Comparison of ENCODE assay signal across 4 cellular contexts in genomic region chr17:79979841-79980215, GRCh38.
A peak's percentile ranks its signal among the peaks of the same experiment; 100 is the strongest.
TF ChIP-seq lines count a peak whose summit lies in the region.

No MANE protein-coding gene starts in this region.

TF ChIP-seq in SK-N-SH, 30 proteins besides CTCF, POLR2A, EP300 and RAD21:
- TF ChIP-seq MAX (IDR thresholded peaks at IDR 0.05; ENCODE audit: low read depth) (no peak), GABPA (IDR thresholded peaks at IDR 0.05; ENCODE audit: low read depth) (no peak), FOSL2 (IDR thresholded peaks at IDR 0.05; ENCODE audit: borderline replicate concordance, low read depth) (no peak), MEF2A (IDR thresholded peaks at IDR 0.05; ENCODE audit: borderline replicate concordance, low read depth) (no peak), JUND (IDR thresholded peaks at IDR 0.05) (no peak), POLR2AphosphoS5 (IDR thresholded peaks at IDR 0.05; ENCODE audit: low read depth, low read length) (no peak), SMC3 (IDR thresholded peaks at IDR 0.05; ENCODE audit: low read depth, low read length) (no peak), TEAD4 (IDR thresholded peaks at IDR 0.05; ENCODE audit: borderline replicate concordance, insufficient read depth) (no peak), YY1 (IDR thresholded peaks at IDR 0.05; ENCODE audit: low read depth) (no peak), NRF1 (IDR thresholded peaks at IDR 0.05; ENCODE audit: low read depth, low read length) (no peak), FOXJ3 (CRISPR knock-in tag; IDR thresholded peaks at IDR 0.05) (no peak), RFX5 (IDR thresholded peaks at IDR 0.05; ENCODE audit: low read length) (no peak), FOXM1 (IDR thresholded peaks at IDR 0.05; ENCODE audit: low read depth) (no peak), MXI1 (IDR thresholded peaks at IDR 0.05; ENCODE audit: low read depth, low read length) (no peak), GATA2 (CRISPR knock-in tag; IDR thresholded peaks at IDR 0.05) (no peak), SIN3A (IDR thresholded peaks at IDR 0.05; ENCODE audit: borderline replicate concordance, low read depth, low read length) (no peak)

TF ChIP-seq in SK-N-SH treated with all-trans-retinoic acid at 6 μM for 48 hours, 23 proteins besides CTCF, POLR2A, EP300 and RAD21:
- TF ChIP-seq ZNF565 (CRISPR knock-in tag; conservative IDR thresholded peaks at IDR 0.05; ENCODE audit: low read depth) (no peak), CSDC2 (CRISPR knock-in tag; IDR thresholded peaks at IDR 0.05) (no peak), POU6F1 (CRISPR knock-in tag; IDR thresholded peaks at IDR 0.05; ENCODE audit: borderline replicate concordance, low read depth) (no peak), ESRRG (CRISPR knock-in tag; IDR thresholded peaks at IDR 0.05) (no peak), ZFP30 (CRISPR knock-in tag; IDR thresholded peaks at IDR 0.05) (no peak), GLIS3 (CRISPR knock-in tag; IDR thresholded peaks at IDR 0.05) (no peak), ZFP3 (CRISPR knock-in tag; IDR thresholded peaks at IDR 0.05) (no peak), ARNTL (CRISPR knock-in tag; IDR thresholded peaks at IDR 0.05; ENCODE audit: borderline replicate concordance, low read depth) (no peak), RARB (CRISPR knock-in tag; IDR thresholded peaks at IDR 0.05) (no peak), ZC3H10 (CRISPR knock-in tag; IDR thresholded peaks at IDR 0.05) (no peak)
- TF ChIP-seq, protein P1, sequence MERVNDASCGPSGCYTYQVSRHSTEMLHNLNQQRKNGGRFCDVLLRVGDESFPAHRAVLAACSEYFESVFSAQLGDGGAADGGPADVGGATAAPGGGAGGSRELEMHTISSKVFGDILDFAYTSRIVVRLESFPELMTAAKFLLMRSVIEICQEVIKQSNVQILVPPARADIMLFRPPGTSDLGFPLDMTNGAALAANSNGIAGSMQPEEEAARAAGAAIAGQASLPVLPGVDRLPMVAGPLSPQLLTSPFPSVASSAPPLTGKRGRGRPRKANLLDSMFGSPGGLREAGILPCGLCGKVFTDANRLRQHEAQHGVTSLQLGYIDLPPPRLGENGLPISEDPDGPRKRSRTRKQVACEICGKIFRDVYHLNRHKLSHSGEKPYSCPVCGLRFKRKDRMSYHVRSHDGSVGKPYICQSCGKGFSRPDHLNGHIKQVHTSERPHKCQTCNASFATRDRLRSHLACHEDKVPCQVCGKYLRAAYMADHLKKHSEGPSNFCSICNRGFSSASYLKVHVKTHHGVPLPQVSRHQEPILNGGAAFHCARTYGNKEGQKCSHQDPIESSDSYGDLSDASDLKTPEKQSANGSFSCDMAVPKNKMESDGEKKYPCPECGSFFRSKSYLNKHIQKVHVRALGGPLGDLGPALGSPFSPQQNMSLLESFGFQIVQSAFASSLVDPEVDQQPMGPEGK (CRISPR knock-in tag; IDR thresholded peaks at IDR 0.05; ENCODE audit: borderline replicate concordance), result no peak

TF ChIP-seq in WTC11, 78 proteins besides CTCF, POLR2A, EP300 and RAD21 (continues in another document):
- TF ChIP-seq, protein P2, sequence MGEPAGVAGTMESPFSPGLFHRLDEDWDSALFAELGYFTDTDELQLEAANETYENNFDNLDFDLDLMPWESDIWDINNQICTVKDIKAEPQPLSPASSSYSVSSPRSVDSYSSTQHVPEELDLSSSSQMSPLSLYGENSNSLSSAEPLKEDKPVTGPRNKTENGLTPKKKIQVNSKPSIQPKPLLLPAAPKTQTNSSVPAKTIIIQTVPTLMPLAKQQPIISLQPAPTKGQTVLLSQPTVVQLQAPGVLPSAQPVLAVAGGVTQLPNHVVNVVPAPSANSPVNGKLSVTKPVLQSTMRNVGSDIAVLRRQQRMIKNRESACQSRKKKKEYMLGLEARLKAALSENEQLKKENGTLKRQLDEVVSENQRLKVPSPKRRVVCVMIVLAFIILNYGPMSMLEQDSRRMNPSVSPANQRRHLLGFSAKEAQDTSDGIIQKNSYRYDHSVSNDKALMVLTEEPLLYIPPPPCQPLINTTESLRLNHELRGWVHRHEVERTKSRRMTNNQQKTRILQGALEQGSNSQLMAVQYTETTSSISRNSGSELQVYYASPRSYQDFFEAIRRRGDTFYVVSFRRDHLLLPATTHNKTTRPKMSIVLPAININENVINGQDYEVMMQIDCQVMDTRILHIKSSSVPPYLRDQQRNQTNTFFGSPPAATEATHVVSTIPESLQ (CRISPR knock-in tag; IDR thresholded peaks at IDR 0.05), result no peak
- TF ChIP-seq, protein P3, sequence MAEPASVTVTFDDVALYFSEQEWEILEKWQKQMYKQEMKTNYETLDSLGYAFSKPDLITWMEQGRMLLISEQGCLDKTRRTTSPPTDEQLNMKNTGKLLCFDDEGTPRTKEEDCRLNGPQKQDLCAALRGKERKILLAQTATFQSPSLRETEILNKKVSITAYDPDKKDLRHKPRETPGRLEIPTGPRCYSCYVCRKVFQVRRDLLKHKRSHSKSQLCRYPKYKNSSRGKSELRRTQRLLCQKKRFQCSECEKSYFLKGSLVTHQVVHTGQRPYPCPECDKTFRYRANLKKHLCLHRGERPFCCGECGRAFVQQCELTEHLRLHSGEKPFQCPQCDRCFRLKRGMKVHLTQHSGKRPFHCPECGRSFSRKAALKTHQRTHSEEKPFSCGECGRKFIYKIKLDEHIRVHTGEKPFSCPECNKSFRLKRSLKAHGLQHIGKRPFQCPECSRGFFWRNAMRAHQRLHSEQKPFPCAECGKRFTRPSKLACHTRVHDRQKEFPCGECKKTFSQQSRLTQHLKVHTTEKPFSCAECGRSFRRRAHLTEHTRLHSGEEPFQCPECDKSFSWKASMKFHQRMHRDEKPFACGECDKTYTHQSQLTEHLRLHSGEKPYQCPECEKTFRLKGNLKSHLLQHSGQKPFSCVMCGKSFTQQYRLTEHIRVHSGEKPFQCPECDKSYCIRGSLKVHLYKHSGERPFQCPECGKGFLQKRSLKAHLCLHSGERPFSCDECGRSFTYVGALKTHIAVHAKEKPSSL (CRISPR knock-in tag; conservative IDR thresholded peaks at IDR 0.05), result no peak
- TF ChIP-seq SMAD4 (CRISPR knock-in tag; IDR thresholded peaks at IDR 0.05) (no peak), ZBTB43 (CRISPR knock-in tag; IDR thresholded peaks at IDR 0.05) (no peak), SOX15 (CRISPR knock-in tag; IDR thresholded peaks at IDR 0.05) (no peak), NFYB (CRISPR knock-in tag; conservative IDR thresholded peaks at IDR 0.05; ENCODE audit: low read depth) (no peak), HMGA2 (CRISPR knock-in tag; IDR thresholded peaks at IDR 0.05) (no peak)
- TF ChIP-seq, protein P4, sequence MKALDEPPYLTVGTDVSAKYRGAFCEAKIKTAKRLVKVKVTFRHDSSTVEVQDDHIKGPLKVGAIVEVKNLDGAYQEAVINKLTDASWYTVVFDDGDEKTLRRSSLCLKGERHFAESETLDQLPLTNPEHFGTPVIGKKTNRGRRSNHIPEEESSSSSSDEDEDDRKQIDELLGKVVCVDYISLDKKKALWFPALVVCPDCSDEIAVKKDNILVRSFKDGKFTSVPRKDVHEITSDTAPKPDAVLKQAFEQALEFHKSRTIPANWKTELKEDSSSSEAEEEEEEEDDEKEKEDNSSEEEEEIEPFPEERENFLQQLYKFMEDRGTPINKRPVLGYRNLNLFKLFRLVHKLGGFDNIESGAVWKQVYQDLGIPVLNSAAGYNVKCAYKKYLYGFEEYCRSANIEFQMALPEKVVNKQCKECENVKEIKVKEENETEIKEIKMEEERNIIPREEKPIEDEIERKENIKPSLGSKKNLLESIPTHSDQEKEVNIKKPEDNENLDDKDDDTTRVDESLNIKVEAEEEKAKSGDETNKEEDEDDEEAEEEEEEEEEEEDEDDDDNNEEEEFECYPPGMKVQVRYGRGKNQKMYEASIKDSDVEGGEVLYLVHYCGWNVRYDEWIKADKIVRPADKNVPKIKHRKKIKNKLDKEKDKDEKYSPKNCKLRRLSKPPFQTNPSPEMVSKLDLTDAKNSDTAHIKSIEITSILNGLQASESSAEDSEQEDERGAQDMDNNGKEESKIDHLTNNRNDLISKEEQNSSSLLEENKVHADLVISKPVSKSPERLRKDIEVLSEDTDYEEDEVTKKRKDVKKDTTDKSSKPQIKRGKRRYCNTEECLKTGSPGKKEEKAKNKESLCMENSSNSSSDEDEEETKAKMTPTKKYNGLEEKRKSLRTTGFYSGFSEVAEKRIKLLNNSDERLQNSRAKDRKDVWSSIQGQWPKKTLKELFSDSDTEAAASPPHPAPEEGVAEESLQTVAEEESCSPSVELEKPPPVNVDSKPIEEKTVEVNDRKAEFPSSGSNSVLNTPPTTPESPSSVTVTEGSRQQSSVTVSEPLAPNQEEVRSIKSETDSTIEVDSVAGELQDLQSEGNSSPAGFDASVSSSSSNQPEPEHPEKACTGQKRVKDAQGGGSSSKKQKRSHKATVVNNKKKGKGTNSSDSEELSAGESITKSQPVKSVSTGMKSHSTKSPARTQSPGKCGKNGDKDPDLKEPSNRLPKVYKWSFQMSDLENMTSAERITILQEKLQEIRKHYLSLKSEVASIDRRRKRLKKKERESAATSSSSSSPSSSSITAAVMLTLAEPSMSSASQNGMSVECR (CRISPR knock-in tag; IDR thresholded peaks at IDR 0.05; ENCODE audit: borderline replicate concordance), result no peak

TF ChIP-seq in HepG2, 621 proteins besides CTCF, POLR2A, EP300 and RAD21:
- peak; percentile 27 for TF ChIP-seq ZNF883 (CRISPR knock-in tag; IDR thresholded peaks at IDR 0.05; ENCODE audit: not compliant biosample characterization)
- no peak for TF ChIP-seq PRPF4 (IDR thresholded peaks at IDR 0.05; ENCODE audit: low read depth, low read length, poor library complexity, severe bottlenecking)
- TF ChIP-seq ZNF703 (CRISPR knock-in tag; IDR thresholded peaks at IDR 0.05; ENCODE audit: borderline replicate concordance), result no peak
- no peak for TF ChIP-seq DNMT3B (CRISPR knock-in tag; conservative IDR thresholded peaks at IDR 0.05)
- TF ChIP-seq ZBTB21 (CRISPR knock-in tag; IDR thresholded peaks at IDR 0.05), result no peak
- TF ChIP-seq ZNF546 (CRISPR knock-in tag; conservative IDR thresholded peaks at IDR 0.05), result no peak
- no peak for TF ChIP-seq REXO4 (CRISPR knock-in tag; IDR thresholded peaks at IDR 0.05; ENCODE audit: borderline replicate concordance)
